Comparison of ENCODE assay signal across 3 cellular contexts in genomic region chr2:41634686-41635085, GRCh38.
"Had no signal": no experiment of that assay in that cellular context is flagged by ENCODE, and none has a peak within 500 bp of the region (broad histone marks: within the 10 kb centered on the region; RNA-seq: fewer than 3 reads in every experiment).

No MANE protein-coding gene starts in this region.

- DNase-seq: GDM1, GF-D8 had no signal

- ATAC-seq: GM12878 had no signal

- H3K4me3 ChIP-seq: GM12878 had no signal
